ENCODE assay signal across 17 cellular contexts in genomic region chr6:157599191-157599590, GRCh38.
"Had no signal": no experiment of that assay in that cellular context is flagged by ENCODE, and none has a peak within 500 bp of the region (broad histone marks: within the 10 kb centered on the region; RNA-seq: fewer than 3 reads in every experiment).

No MANE protein-coding gene starts in this region.

- H3K9me3 Mint-ChIP-seq: activated CD4-positive, alpha-beta memory T cell treated with anti-CD3 and anti-CD28 coated beads, Interleukin-2, amount 10 ng/mL, durations not matched to agents 7 days and 5 days; dendritic cell treated with granulocyte-macrophage colony-stimulating factor and Interleukin-4, amounts not matched to agents 40 ng/mL and 50 ng/mL, for 4 days; neural crest cell; stimulated activated naive CD8-positive, alpha-beta T cell treated with anti-CD3 and anti-CD28 coated beads, Interleukin-15, amount 100 ng/mL, for 72 hours had no signal

- H3K27me3 ChIP-seq: foreskin keratinocyte, right lobe of liver, testis, upper lobe of right lung had no signal

- H3K9me3 ChIP-seq: psoas muscle, right lobe of liver, testis, upper lobe of right lung had no signal

- H3K27me3 Mint-ChIP-seq: activated CD4-positive, alpha-beta memory T cell treated with anti-CD3 and anti-CD28 coated beads, Interleukin-2, amount 10 ng/mL, durations not matched to agents 7 days and 5 days; dendritic cell treated with granulocyte-macrophage colony-stimulating factor and Interleukin-4, amounts not matched to agents 40 ng/mL and 50 ng/mL, for 4 days; stimulated activated naive CD8-positive, alpha-beta T cell treated with anti-CD3 and anti-CD28 coated beads, Interleukin-15, amount 100 ng/mL, for 72 hours had no signal

- DNase-seq: activated CD4-positive, alpha-beta memory T cell treated with anti-CD3 and anti-CD28 coated beads, Interleukin-2, amount 10 ng/mL, durations not matched to agents 7 days and 5 days; activated CD4-positive, alpha-beta T cell treated with anti-CD3 and anti-CD28 coated beads for 4 hours; activated naive CD4-positive, alpha-beta T cell; anterior cingulate cortex; cerebellar nuclear complex; effector memory CD4-positive, alpha-beta T cell; foreskin keratinocyte; immature natural killer cell; psoas muscle; right lobe of liver; stimulated activated naive CD8-positive, alpha-beta T cell treated with anti-CD3 and anti-CD28 coated beads, Interleukin-15, amount 100 ng/mL, for 72 hours; testis; upper lobe of right lung; WERI-Rb-1 had no signal

- H3K4me1 ChIP-seq: foreskin keratinocyte had no signal

- H3K36me3 ChIP-seq: right lobe of liver, upper lobe of right lung, WERI-Rb-1 had no signal

- H3K27ac Mint-ChIP-seq: activated CD4-positive, alpha-beta memory T cell treated with anti-CD3 and anti-CD28 coated beads, Interleukin-2, amount 10 ng/mL, durations not matched to agents 7 days and 5 days; dendritic cell treated with granulocyte-macrophage colony-stimulating factor and Interleukin-4, amounts not matched to agents 40 ng/mL and 50 ng/mL, for 4 days; immature natural killer cell; stimulated activated naive CD8-positive, alpha-beta T cell treated with anti-CD3 and anti-CD28 coated beads, Interleukin-15, amount 100 ng/mL, for 72 hours had no signal

- ATAC-seq: foreskin keratinocyte; psoas muscle; right lobe of liver; stimulated activated naive CD8-positive, alpha-beta T cell treated with anti-CD3 and anti-CD28 coated beads, Interleukin-15, amount 100 ng/mL, for 72 hours; upper lobe of right lung had no signal

- H3K27ac ChIP-seq: foreskin keratinocyte, psoas muscle, right lobe of liver, testis, upper lobe of right lung, WERI-Rb-1 had no signal

- H3K4me1 Mint-ChIP-seq: neural crest cell had no signal

- H3K4me3 ChIP-seq: psoas muscle, right lobe of liver, smooth muscle cell, testis, upper lobe of right lung had no signal

- H3K4me3 Mint-ChIP-seq: activated CD4-positive, alpha-beta memory T cell treated with anti-CD3 and anti-CD28 coated beads, Interleukin-2, amount 10 ng/mL, durations not matched to agents 7 days and 5 days; dendritic cell treated with granulocyte-macrophage colony-stimulating factor and Interleukin-4, amounts not matched to agents 40 ng/mL and 50 ng/mL, for 4 days; immature natural killer cell; neural crest cell; stimulated activated naive CD8-positive, alpha-beta T cell treated with anti-CD3 and anti-CD28 coated beads, Interleukin-15, amount 100 ng/mL, for 72 hours had no signal
